8 cellular contexts compared by ENCODE assay signal in genomic region chr2:151828143-151828889, GRCh38. TPM values are rescaled to one million over a fixed set of nuclear protein-coding genes. Genes with fewer than 3 reads are reported as not detected.
DNase-seq lines count a peak whose midpoint lies in the region; ATAC-seq and TF ChIP-seq lines count a peak whose summit lies in the region.

Gene ARL5A, minus strand, starts transcription at chr2:151828421. Its CDS starts 245 bp downstream, at chr2:151828176.

- peak within 1 kb of the TSS; percentile 75 to 77 for H3K27ac ChIP-seq in testis

- no peaks in the 10 kb centered on the region for H3K9me3 Mint-ChIP-seq in activated naive CD4-positive, alpha-beta T cell treated with anti-CD3 and anti-CD28 coated beads, Interleukin-2, amount 50 U/mL, for 24 hours

- peaks cover 51% of the 10 kb centered on the region for H3K4me1 Mint-ChIP-seq in activated naive CD4-positive, alpha-beta T cell treated with anti-CD3 and anti-CD28 coated beads, Interleukin-2, amount 50 U/mL, for 24 hours

- H3K36me3 ChIP-seq in GM06990 (ENCODE audit: control insufficient read depth, insufficient read depth, low read length): no peaks in the 10 kb centered on the region
- H3K36me3 ChIP-seq in testis (ENCODE audit: low read depth, missing control alignments): no peaks in the 10 kb centered on the region

- TF ChIP-seq CTCF in GM06990 (IDR thresholded peaks at IDR 0.05; ENCODE audit: insufficient read depth, low read length, poor library complexity, severe bottlenecking) (no peak), omental fat pad (IDR thresholded peaks at IDR 0.05) (no peak), testis (IDR thresholded peaks at IDR 0.05) (no peak)

- ATAC-seq in HG02588 (IDR thresholded peaks at IDR 0.05; ENCODE audit: unreplicated experiment) (peak; percentile 95), SK-N-SH treated with all-trans-retinoic acid at 6 μM for 48 hours (peak; percentile 96), omental fat pad (ENCODE audit: low FRiP score) (peak; percentile 98)

- peak within 1 kb of the TSS; percentile 97 for H3K4me3 Mint-ChIP-seq in activated naive CD4-positive, alpha-beta T cell treated with anti-CD3 and anti-CD28 coated beads, Interleukin-2, amount 50 U/mL, for 24 hours

- peak within 1 kb of the TSS; percentile 92 for H3K27ac Mint-ChIP-seq in activated naive CD4-positive, alpha-beta T cell treated with anti-CD3 and anti-CD28 coated beads, Interleukin-2, amount 50 U/mL, for 24 hours

- no peak for TF ChIP-seq POLR2A in testis (IDR thresholded peaks at IDR 0.05)

- 1% methylated on average over 8 to 29 of the region's 64 CpGs for WGBS in testis, 2 donors

- H3K27me3 Mint-ChIP-seq in activated naive CD4-positive, alpha-beta T cell treated with anti-CD3 and anti-CD28 coated beads, Interleukin-2, amount 50 U/mL, for 24 hours: no peaks in the 10 kb centered on the region

- peaks cover 1% of the 10 kb centered on the region for H3K36me3 Mint-ChIP-seq in activated naive CD4-positive, alpha-beta T cell treated with anti-CD3 and anti-CD28 coated beads, Interleukin-2, amount 50 U/mL, for 24 hours

- H3K27me3 ChIP-seq in GM06990 (replicated peaks; ENCODE audit: control insufficient read depth, insufficient read depth, low read length) (no peaks in the 10 kb centered on the region), testis (no peaks in the 10 kb centered on the region)

- H3K4me3 ChIP-seq in GM06990 (replicated peaks; ENCODE audit: low read depth, low read length) (peak within 1 kb of the TSS; percentile 95), testis (peak within 1 kb of the TSS; percentile 85 to 95)

- H3K4me1 ChIP-seq in testis: peaks cover 11% of the 10 kb centered on the region

- intact Hi-C loops in testis (cut with DNase I; ENCODE audit: low total_unique reads): no loop called here

- H3K9me3 ChIP-seq in testis: no peaks in the 10 kb centered on the region

- peak; percentile 100 for DNase-seq in GM06990 (ENCODE audit: extremely low read depth, insufficient read length)
- DNase-seq in NCI-H1092 (lab: John Stamatoyannopoulos, UW): peak; percentile 79
- peak; percentile 98 for DNase-seq in glomerular visceral epithelial cell (ENCODE audit: extremely low spot score)
- DNase-seq in omental fat pad (ENCODE audit: low spot score): peak; percentile 77
- DNase-seq in testis: peak; percentile 96

TF ChIP-seq in SK-N-SH treated with all-trans-retinoic acid at 6 μM for 48 hours, 23 proteins besides CTCF, POLR2A, EP300 and RAD21:
- TF ChIP-seq ZNF565 (CRISPR knock-in tag; conservative IDR thresholded peaks at IDR 0.05; ENCODE audit: low read depth) (no peak), TSHZ2 (CRISPR knock-in tag; IDR thresholded peaks at IDR 0.05) (no peak; the same call in 1 of the 2 replicates), ARNTL (CRISPR knock-in tag; IDR thresholded peaks at IDR 0.05; ENCODE audit: borderline replicate concordance, low read depth) (no peak)
TF ChIP-seq in SK-N-SH treated with all-trans-retinoic acid at 6 μM for 48 hours: peak in this region for 0.

RNA-seq across cellular contexts. Expression of gene ARL5A, which starts in this region (rescaled TPM):
- 10 to 100 TPM; 44.2 to 63.5 (median 55.0) TPM for total RNA-seq in omental fat pad
- 10 to 100 TPM; 27.5 to 34.0 TPM for total RNA-seq in testis
- 19.1 TPM for polyA plus RNA-seq in testis (ENCODE audit: insufficient read depth, low read depth, low replicate concordance)

Comparison
In these comparisons a context has a peak if more than half of its experiments do, and no peak if none do; other contexts are left out.
1. Peak in every context shown above with its lines: DNase-seq, ATAC-seq, H3K4me3 ChIP-seq and H3K27ac ChIP-seq.